In the genomic region with DNA sequence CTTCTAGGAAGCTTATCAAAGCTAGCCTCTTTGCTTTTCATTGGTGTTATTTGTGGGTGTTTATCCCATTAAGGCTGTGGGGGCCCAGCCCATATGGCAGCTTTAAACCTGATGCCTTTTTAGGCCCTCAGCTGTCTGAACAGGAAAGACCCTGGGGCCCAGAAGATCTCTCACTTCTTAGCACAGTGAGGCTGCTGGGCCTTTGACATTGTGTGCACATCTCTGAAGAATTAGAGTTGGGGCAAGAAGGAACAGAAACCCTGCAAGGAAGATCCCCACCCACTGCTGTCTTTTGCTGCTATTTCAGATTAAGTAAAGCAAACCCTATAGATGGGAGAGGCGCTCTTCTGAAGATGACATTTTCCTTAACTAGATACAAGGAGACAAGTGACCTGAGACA, we compare ENCODE assay signal across 14 cellular contexts.
DNase-seq lines count a peak whose midpoint lies in the region; ATAC-seq, FAIRE-seq and TF ChIP-seq lines count a peak whose summit lies in the region.
"Had no signal": no experiment of that assay in that cellular context is flagged by ENCODE, and none has a peak within 500 bp of the region (broad histone marks: within the 10 kb centered on the region; RNA-seq: fewer than 3 reads in every experiment).

No MANE protein-coding gene starts in this region.

- no peaks in the 10 kb centered on the region for H4K20me1 ChIP-seq in HepG2 (ENCODE audit: insufficient read depth, low read length)

- no peak for TF ChIP-seq CTCF in HepG2 (CRISPR knock-in tag; IDR thresholded peaks at IDR 0.05)

- FAIRE-seq in HepG2 (lab: Jason Lieb, UNC): no peak

- intact Hi-C loops in HepG2 (cut with micrococcal nuclease; ENCODE audit: unreplicated experiment): no loop called here

- no peaks in the 10 kb centered on the region for H3K27me3 Mint-ChIP-seq in activated CD8-positive, alpha-beta memory T cell treated with anti-CD3 and anti-CD28 coated beads, Interleukin-2, amount 10 ng/mL, durations not matched to agents 7 days and 5 days

- 4% methylated on average over 1 of the region's 1 CpG for WGBS in HepG2 (ENCODE audit: low lambda C conversion rate)

- H3K27ac ChIP-seq in HepG2 (ENCODE audit: extremely low read length, insufficient read depth, low read length): no peak overlapping the region
- no peak overlapping the region for H3K27ac ChIP-seq in substantia nigra (ENCODE audit: low read depth, low read length, poor library complexity, severe bottlenecking)

- DNase-seq in NCI-H82 treated with DMSO at 0.1 percent for 48 hours (lab: John Stamatoyannopoulos, UW; ENCODE audit: unreplicated experiment) (peak; percentile 60), HepG2 (ENCODE audit: low spot score) (no peak), substantia nigra (lab: John Stamatoyannopoulos, UW) (no peak), cerebellar nuclear complex (lab: John Stamatoyannopoulos, UW) (no peak)
- no peak for DNase-seq in activated CD8-positive, alpha-beta memory T cell treated with anti-CD3 and anti-CD28 coated beads, Interleukin-2, amount 10 ng/mL, durations not matched to agents 7 days and 5 days
- DNase-seq: activated T-cell treated with anti-CD3 and anti-CD28 coated beads, Interleukin-2, amount 50 U/mL, for 48 hours; BE2C; immature natural killer cell; KBM-7; NCI-H774; retina had no signal

- no peak overlapping the region for H3K4me3 Mint-ChIP-seq in activated CD8-positive, alpha-beta memory T cell treated with anti-CD3 and anti-CD28 coated beads, Interleukin-2, amount 10 ng/mL, durations not matched to agents 7 days and 5 days
- H3K4me3 Mint-ChIP-seq: immature natural killer cell had no signal

- no TSS peak for BruUV-seq in HepG2 (replicated peaks; lab: Mats Ljungman, UMichigan)

- TF ChIP-seq EP300 in HepG2 (IDR thresholded peaks at IDR 0.05; ENCODE audit: low read depth in 2 of 2, low read length in 2 of 2): no peak
- no peak for TF ChIP-seq EP300 in HepG2 (CRISPR knock-in tag; IDR thresholded peaks at IDR 0.05; ENCODE audit: borderline replicate concordance)

- no peak overlapping the region for H3K4me2 ChIP-seq in HepG2 (ENCODE audit: low read depth, low read length)

- H3K9me3 Mint-ChIP-seq in activated CD8-positive, alpha-beta memory T cell treated with anti-CD3 and anti-CD28 coated beads, Interleukin-2, amount 10 ng/mL, durations not matched to agents 7 days and 5 days (ENCODE audit: low read depth): no peaks in the 10 kb centered on the region

- H3K4me1 Mint-ChIP-seq in activated CD8-positive, alpha-beta memory T cell treated with anti-CD3 and anti-CD28 coated beads, Interleukin-2, amount 10 ng/mL, durations not matched to agents 7 days and 5 days: no peaks in the 10 kb centered on the region
- H3K4me1 Mint-ChIP-seq: immature natural killer cell had no signal

- in situ Hi-C loops in HepG2 (cut with HindIII; ENCODE audit: extremely low pct_ligation_motif_present, low pct_unique_long_range_greater_than_20kb): no loop called here

- no peak overlapping the region for H3K27ac Mint-ChIP-seq in activated CD8-positive, alpha-beta memory T cell treated with anti-CD3 and anti-CD28 coated beads, Interleukin-2, amount 10 ng/mL, durations not matched to agents 7 days and 5 days
- H3K27ac Mint-ChIP-seq: immature natural killer cell had no signal

- no peak overlapping the region for H2AFZ ChIP-seq in HepG2 (ENCODE audit: low read length)

- H3K36me3 Mint-ChIP-seq in activated CD8-positive, alpha-beta memory T cell treated with anti-CD3 and anti-CD28 coated beads, Interleukin-2, amount 10 ng/mL, durations not matched to agents 7 days and 5 days: no peaks in the 10 kb centered on the region
- H3K36me3 Mint-ChIP-seq: immature natural killer cell had no signal

- no peaks in the 10 kb centered on the region for H3K4me1 ChIP-seq in HepG2 (ENCODE audit: insufficient read depth, low read length)
- H3K4me1 ChIP-seq: BE2C had no signal

- no peaks in the 10 kb centered on the region for H3K9me3 ChIP-seq in HepG2 (ENCODE audit: low read length)
- H3K9me3 ChIP-seq: BE2C had no signal

- no peaks in the 10 kb centered on the region for H3K79me2 ChIP-seq in HepG2 (ENCODE audit: insufficient read depth, low read length)

- TF ChIP-seq POLR2A in HepG2 (IDR thresholded peaks at IDR 0.05; ENCODE audit: insufficient read depth in 1 of 2, low read depth in 2 of 2, low read length in 2 of 2): no peak

- H3K27me3 ChIP-seq in HepG2 (ENCODE audit: control insufficient read depth in 1 of 2, insufficient read depth in 2 of 2, low read length in 2 of 2): no peaks in the 10 kb centered on the region; a peak in 1 of 5 replicates
- H3K27me3 ChIP-seq: BE2C had no signal

- H3K36me3 ChIP-seq in HepG2 (replicated peaks in 1 of 2; ENCODE audit: control insufficient read depth in 1 of 2, insufficient read depth in 2 of 2, low read length in 2 of 2): no peaks in the 10 kb centered on the region
- H3K36me3 ChIP-seq: BE2C had no signal

- no peak overlapping the region for H3K4me3 ChIP-seq in HepG2 (replicated peaks in 1 of 3; ENCODE audit: insufficient read depth in 1 of 3, low read depth in 2 of 3, low read length in 3 of 3)

- H3K9ac ChIP-seq in HepG2 (ENCODE audit: insufficient read depth, low read depth, low read length): no peak overlapping the region

- POLR2A ChIA-PET in HepG2 (lab: Yijun Ruan, JAX): no interaction called here

- ATAC-seq in GM18498 (IDR thresholded peaks at IDR 0.05; ENCODE audit: unreplicated experiment) (peak; percentile 65), GM21381 (IDR thresholded peaks at IDR 0.05; ENCODE audit: unreplicated experiment) (peak; percentile 57), HG02938 (IDR thresholded peaks at IDR 0.05; ENCODE audit: unreplicated experiment) (peak; percentile 54), HepG2 (no peak)
- ATAC-seq in activated CD8-positive, alpha-beta memory T cell treated with anti-CD3 and anti-CD28 coated beads, Interleukin-2, amount 10 ng/mL, durations not matched to agents 7 days and 5 days: no peak

- CTCF ChIA-PET in HepG2 (lab: Yijun Ruan, JAX; ENCODE audit: low intra/inter-chr PET ratio, low total read pairs): no interaction called here
- CTCF ChIA-PET in activated CD8-positive, alpha-beta memory T cell treated with anti-CD3 and anti-CD28 coated beads, Interleukin-2, amount 10 ng/mL, durations not matched to agents 7 days and 5 days (lab: Charles Lee): no interaction called here

- TF ChIP-seq RAD21 in HepG2 (CRISPR knock-in tag; IDR thresholded peaks at IDR 0.05): no peak

TF ChIP-seq in HepG2, 621 proteins besides CTCF, POLR2A, EP300 and RAD21 (continues in another document):
- no peak for TF ChIP-seq PAF1 (CRISPR knock-in tag; IDR thresholded peaks at IDR 0.05)
- no peak for TF ChIP-seq ETV5 (CRISPR knock-in tag; IDR thresholded peaks at IDR 0.05; ENCODE audit: borderline replicate concordance)
- no peak for TF ChIP-seq FIP1L1 (IDR thresholded peaks at IDR 0.05; ENCODE audit: borderline replicate concordance, insufficient read depth, low read depth, low read length)
- TF ChIP-seq GTF2F1 (IDR thresholded peaks at IDR 0.05; ENCODE audit: low read length): no peak
- TF ChIP-seq NFE2 (CRISPR knock-in tag; IDR thresholded peaks at IDR 0.05): no peak
- TF ChIP-seq, protein P1, sequence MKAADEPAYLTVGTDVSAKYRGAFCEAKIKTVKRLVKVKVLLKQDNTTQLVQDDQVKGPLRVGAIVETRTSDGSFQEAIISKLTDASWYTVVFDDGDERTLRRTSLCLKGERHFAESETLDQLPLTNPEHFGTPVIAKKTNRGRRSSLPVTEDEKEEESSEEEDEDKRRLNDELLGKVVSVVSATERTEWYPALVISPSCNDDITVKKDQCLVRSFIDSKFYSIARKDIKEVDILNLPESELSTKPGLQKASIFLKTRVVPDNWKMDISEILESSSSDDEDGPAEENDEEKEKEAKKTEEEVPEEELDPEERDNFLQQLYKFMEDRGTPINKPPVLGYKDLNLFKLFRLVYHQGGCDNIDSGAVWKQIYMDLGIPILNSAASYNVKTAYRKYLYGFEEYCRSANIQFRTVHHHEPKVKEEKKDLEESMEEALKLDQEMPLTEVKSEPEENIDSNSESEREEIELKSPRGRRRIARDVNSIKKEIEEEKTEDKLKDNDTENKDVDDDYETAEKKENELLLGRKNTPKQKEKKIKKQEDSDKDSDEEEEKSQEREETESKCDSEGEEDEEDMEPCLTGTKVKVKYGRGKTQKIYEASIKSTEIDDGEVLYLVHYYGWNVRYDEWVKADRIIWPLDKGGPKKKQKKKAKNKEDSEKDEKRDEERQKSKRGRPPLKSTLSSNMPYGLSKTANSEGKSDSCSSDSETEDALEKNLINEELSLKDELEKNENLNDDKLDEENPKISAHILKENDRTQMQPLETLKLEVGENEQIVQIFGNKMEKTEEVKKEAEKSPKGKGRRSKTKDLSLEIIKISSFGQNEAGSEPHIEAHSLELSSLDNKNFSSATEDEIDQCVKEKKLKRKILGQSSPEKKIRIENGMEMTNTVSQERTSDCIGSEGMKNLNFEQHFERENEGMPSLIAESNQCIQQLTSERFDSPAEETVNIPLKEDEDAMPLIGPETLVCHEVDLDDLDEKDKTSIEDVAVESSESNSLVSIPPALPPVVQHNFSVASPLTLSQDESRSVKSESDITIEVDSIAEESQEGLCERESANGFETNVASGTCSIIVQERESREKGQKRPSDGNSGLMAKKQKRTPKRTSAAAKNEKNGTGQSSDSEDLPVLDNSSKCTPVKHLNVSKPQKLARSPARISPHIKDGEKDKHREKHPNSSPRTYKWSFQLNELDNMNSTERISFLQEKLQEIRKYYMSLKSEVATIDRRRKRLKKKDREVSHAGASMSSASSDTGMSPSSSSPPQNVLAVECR (CRISPR knock-in tag; IDR thresholded peaks at IDR 0.05; ENCODE audit: borderline replicate concordance): no peak
- TF ChIP-seq ZNF569 (CRISPR knock-in tag; IDR thresholded peaks at IDR 0.05; ENCODE audit: borderline replicate concordance): no peak
- TF ChIP-seq, protein P2, sequence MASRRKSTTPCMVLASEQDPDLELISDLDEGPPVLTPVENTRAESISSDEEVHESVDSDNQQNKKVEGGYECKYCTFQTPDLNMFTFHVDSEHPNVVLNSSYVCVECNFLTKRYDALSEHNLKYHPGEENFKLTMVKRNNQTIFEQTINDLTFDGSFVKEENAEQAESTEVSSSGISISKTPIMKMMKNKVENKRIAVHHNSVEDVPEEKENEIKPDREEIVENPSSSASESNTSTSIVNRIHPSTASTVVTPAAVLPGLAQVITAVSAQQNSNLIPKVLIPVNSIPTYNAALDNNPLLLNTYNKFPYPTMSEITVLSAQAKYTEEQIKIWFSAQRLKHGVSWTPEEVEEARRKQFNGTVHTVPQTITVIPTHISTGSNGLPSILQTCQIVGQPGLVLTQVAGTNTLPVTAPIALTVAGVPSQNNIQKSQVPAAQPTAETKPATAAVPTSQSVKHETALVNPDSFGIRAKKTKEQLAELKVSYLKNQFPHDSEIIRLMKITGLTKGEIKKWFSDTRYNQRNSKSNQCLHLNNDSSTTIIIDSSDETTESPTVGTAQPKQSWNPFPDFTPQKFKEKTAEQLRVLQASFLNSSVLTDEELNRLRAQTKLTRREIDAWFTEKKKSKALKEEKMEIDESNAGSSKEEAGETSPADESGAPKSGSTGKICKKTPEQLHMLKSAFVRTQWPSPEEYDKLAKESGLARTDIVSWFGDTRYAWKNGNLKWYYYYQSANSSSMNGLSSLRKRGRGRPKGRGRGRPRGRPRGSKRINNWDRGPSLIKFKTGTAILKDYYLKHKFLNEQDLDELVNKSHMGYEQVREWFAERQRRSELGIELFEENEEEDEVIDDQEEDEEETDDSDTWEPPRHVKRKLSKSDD (CRISPR knock-in tag; IDR thresholded peaks at IDR 0.05; ENCODE audit: low read depth): no peak

Comparison
In these comparisons a context has a peak if more than half of its experiments do, and no peak if none do; other contexts are left out.
1. ATAC-seq: peak in GM18498 (single experiment), GM21381 (single experiment) and HG02938 (single experiment); none in HepG2 (single experiment) and activated CD8-positive, alpha-beta memory T cell treated with anti-CD3 and anti-CD28 coated beads, Interleukin-2, amount 10 ng/mL, durations not matched to agents 7 days and 5 days (single experiment).